In the genomic region with DNA sequence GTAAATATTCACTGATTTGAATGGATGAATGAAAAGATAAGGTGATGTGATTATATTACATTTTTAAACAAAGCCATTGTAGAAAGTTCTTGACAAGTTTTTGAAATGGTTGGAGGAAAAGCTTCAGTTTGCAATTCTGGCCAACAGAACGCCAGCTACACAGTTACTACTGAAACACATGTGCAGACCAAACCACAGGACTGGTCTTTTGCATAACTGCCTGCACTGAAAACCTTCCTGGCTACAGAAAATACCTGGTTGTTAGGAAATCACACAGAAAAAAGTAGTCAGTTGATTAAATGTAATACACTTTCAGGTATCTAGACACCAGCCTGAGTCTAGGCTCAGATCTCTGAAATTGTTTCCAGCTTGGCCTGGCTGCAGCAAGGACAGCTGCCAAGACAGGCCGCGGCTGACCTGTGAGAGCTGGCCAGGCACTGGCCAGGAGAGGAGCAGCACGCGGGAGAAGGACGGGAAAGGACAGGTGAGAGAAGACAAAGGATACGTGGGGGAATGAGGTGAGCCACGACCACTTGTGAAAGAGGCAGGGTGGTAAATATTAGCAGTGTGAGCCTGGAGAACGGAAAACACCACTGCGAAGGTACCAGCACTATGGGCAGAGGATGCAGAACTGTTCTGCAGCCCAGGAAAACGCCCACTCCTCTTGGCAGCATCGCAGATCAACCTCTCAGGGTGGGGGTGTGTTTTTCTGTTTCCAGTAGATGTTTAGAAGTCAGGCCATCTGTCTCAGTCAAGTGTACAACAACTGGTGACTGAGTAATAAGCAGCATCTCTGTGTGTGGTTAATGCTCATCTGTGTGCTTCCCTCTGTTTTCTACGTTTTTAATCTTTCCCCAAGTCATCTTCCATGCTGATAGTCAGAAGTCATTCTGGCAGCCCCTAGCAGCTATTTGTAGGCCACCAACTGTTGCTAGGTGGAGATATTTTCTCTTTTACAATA, we compare ENCODE assay signal across 1 cellular context.
TF ChIP-seq lines count a peak whose summit lies in the region.

No MANE protein-coding gene starts in this region.

TF ChIP-seq in IMR-90, 13 proteins besides CTCF, POLR2A, EP300 and RAD21:
- TF ChIP-seq RFX5 (IDR thresholded peaks at IDR 0.05; ENCODE audit: low read depth, low read length) = no peak
- TF ChIP-seq CEBPB (IDR thresholded peaks at IDR 0.05; ENCODE audit: low read depth, low read length) = no peak
- TF ChIP-seq MAZ (IDR thresholded peaks at IDR 0.05; ENCODE audit: borderline replicate concordance, low read depth, low read length) = no peak
- TF ChIP-seq FOS (IDR thresholded peaks at IDR 0.05; ENCODE audit: low read depth, low read length) = no peak
